Comparison of ENCODE assay signal across 1 cellular context in genomic region chr1:114758251-114758832, GRCh38.
A peak's percentile ranks its signal among the peaks of the same experiment; 100 is the strongest.
TF ChIP-seq lines count a peak whose summit lies in the region.

No MANE protein-coding gene starts in this region.

TF ChIP-seq in HEK293, 187 proteins besides CTCF, POLR2A, EP300 and RAD21 (continued from another document):
- TF ChIP-seq, protein P1, sequence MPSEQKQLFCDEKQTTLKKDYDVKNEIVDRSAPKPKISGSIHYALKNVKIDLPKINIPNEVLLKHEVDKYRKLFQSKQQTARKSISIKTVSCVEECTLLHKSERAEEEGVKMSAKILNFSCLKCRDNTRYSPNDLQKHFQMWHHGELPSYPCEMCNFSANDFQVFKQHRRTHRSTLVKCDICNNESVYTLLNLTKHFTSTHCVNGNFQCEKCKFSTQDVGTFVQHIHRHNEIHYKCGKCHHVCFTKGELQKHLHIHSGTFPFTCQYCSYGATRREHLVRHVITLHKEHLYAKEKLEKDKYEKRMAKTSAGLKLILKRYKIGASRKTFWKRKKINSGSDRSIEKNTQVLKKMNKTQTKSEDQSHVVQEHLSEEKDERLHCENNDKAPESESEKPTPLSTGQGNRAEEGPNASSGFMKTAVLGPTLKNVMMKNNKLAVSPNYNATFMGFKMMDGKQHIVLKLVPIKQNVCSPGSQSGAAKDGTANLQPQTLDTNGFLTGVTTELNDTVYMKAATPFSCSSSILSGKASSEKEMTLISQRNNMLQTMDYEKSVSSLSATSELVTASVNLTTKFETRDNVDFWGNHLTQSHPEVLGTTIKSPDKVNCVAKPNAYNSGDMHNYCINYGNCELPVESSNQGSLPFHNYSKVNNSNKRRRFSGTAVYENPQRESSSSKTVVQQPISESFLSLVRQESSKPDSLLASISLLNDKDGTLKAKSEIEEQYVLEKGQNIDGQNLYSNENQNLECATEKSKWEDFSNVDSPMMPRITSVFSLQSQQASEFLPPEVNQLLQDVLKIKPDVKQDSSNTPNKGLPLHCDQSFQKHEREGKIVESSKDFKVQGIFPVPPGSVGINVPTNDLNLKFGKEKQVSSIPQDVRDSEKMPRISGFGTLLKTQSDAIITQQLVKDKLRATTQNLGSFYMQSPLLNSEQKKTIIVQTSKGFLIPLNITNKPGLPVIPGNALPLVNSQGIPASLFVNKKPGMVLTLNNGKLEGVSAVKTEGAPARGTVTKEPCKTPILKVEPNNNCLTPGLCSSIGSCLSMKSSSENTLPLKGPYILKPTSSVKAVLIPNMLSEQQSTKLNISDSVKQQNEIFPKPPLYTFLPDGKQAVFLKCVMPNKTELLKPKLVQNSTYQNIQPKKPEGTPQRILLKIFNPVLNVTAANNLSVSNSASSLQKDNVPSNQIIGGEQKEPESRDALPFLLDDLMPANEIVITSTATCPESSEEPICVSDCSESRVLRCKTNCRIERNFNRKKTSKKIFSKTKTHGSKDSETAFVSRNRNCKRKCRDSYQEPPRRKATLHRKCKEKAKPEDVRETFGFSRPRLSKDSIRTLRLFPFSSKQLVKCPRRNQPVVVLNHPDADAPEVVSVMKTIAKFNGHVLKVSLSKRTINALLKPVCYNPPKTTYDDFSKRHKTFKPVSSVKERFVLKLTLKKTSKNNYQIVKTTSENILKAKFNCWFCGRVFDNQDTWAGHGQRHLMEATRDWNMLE (tag by site-specific recombination; conservative IDR thresholded peaks at IDR 0.05; ENCODE audit: low read depth): peak; percentile 12; the same call in 1 of the 2 replicates
- TF ChIP-seq ZNF324 (tag by site-specific recombination; IDR thresholded peaks at IDR 0.05): no peak
